In genomic region chr14:36661506-36662257, GRCh38 we compare ENCODE assay signal across 8 cellular contexts. TPM values are rescaled to one million over a fixed set of nuclear protein-coding genes. Genes with fewer than 3 reads are reported as not detected.
A peak's percentile ranks its signal among the peaks of the same experiment; 100 is the strongest.
DNase-seq lines count a peak whose midpoint lies in the region; ATAC-seq and TF ChIP-seq lines count a peak whose summit lies in the region.

Gene PAX9, plus strand, starts transcription at chr14:36661860. Its CDS starts 230 bp downstream, at chr14:36662090.

- H3K4me1 Mint-ChIP-seq in activated naive CD4-positive, alpha-beta T cell treated with anti-CD3 and anti-CD28 coated beads for 36 hours (ENCODE audit: low read depth) = peaks cover 44% of the 10 kb centered on the region
- peaks cover 30% of the 10 kb centered on the region for H3K4me1 Mint-ChIP-seq in activated B cell treated with CpG ODN at 0.5 μM for 24 hours

- intact Hi-C loops in activated naive CD4-positive, alpha-beta T cell treated with anti-CD3 and anti-CD28 coated beads for 36 hours (cut with micrococcal nuclease) = loop anchor here (5.0 to 10.0 kb wide), 3 partner anchors 86 to 936 kb away; partner anchors contain the start of genes FOXA1 and TTC6
- intact Hi-C loops in activated B cell treated with CpG ODN at 0.5 μM for 24 hours (cut with micrococcal nuclease) = no loop called here

- H2AFZ ChIP-seq in neuron (ENCODE audit: low read depth, low read length) = peak within 1 kb of the TSS; percentile 6

- H3K4me3 ChIP-seq in fibroblast of the aortic adventitia (ENCODE audit: low read depth, low read length) (peak within 1 kb of the TSS; percentile 51), neuron (ENCODE audit: low read length) (peak within 1 kb of the TSS; percentile 42)

- POLR2A ChIA-PET in activated B cell treated with CpG ODN at 0.5 μM for 24 hours (lab: Charles Lee) = no interaction called here

- ATAC-seq in HG02885 (IDR thresholded peaks at IDR 0.05; ENCODE audit: poor library complexity, unreplicated experiment) (peak; percentile 53), activated B cell treated with CpG ODN at 0.5 μM for 24 hours (ENCODE audit: low read depth) (peak; percentile 31)

- peaks cover 46% of the 10 kb centered on the region for H3K4me1 ChIP-seq in neuron (ENCODE audit: insufficient read depth, low read length)

- H3K9me3 Mint-ChIP-seq in activated naive CD4-positive, alpha-beta T cell treated with anti-CD3 and anti-CD28 coated beads for 36 hours = no peaks in the 10 kb centered on the region
- H3K9me3 Mint-ChIP-seq in activated B cell treated with CpG ODN at 0.5 μM for 24 hours = no peaks in the 10 kb centered on the region

- no peaks in the 10 kb centered on the region for H3K9me3 ChIP-seq in neuron (ENCODE audit: low read length)

- H3K36me3 ChIP-seq in neuron (ENCODE audit: insufficient read depth, low read length) = no peaks in the 10 kb centered on the region

- no peak for TF ChIP-seq CTCF in activated B cell treated with CpG ODN at 0.5 μM for 24 hours (IDR thresholded peaks at IDR 0.05)
- TF ChIP-seq CTCF in fibroblast of the aortic adventitia (IDR thresholded peaks at IDR 0.05; ENCODE audit: insufficient read depth, low read length) = no peak

- DNase-seq in activated naive CD4-positive, alpha-beta T cell treated with anti-CD3 and anti-CD28 coated beads for 36 hours = peak; percentile 65
- no peak for DNase-seq in activated naive CD4-positive, alpha-beta T cell treated with anti-CD3 and anti-CD28 coated beads, Interleukin-2, amount 50 U/mL, for 16 hours
- peak; percentile 66 for DNase-seq in NCI-H2081 treated with DMSO at 0.1 percent for 48 hours (lab: John Stamatoyannopoulos, UW)
- no peak for DNase-seq in activated B cell treated with CpG ODN at 0.5 μM for 24 hours
- peak; percentile 46 for DNase-seq in fibroblast of the aortic adventitia (ENCODE audit: low read depth)
- DNase-seq in D341Med (ENCODE audit: low spot score) = no peak

- peaks cover 95% of the 10 kb centered on the region for H3K27me3 ChIP-seq in neuron (ENCODE audit: insufficient read depth, low read length)

- no peaks in the 10 kb centered on the region for H3K36me3 Mint-ChIP-seq in activated naive CD4-positive, alpha-beta T cell treated with anti-CD3 and anti-CD28 coated beads for 36 hours (ENCODE audit: low read depth)
- no peaks in the 10 kb centered on the region for H3K36me3 Mint-ChIP-seq in activated B cell treated with CpG ODN at 0.5 μM for 24 hours (ENCODE audit: low read depth)

- peak within 1 kb of the TSS; percentile 41 for H3K27ac Mint-ChIP-seq in activated naive CD4-positive, alpha-beta T cell treated with anti-CD3 and anti-CD28 coated beads for 36 hours
- no peak within 1 kb of the TSS for H3K27ac Mint-ChIP-seq in activated B cell treated with CpG ODN at 0.5 μM for 24 hours

- CTCF ChIA-PET in activated naive CD4-positive, alpha-beta T cell treated with anti-CD3 and anti-CD28 coated beads for 36 hours (lab: Charles Lee) = no interaction called here
- CTCF ChIA-PET in activated B cell treated with CpG ODN at 0.5 μM for 24 hours (lab: Charles Lee) = no interaction called here

- peaks cover 92% of the 10 kb centered on the region for H3K27me3 Mint-ChIP-seq in activated naive CD4-positive, alpha-beta T cell treated with anti-CD3 and anti-CD28 coated beads for 36 hours (ENCODE audit: low read depth)
- H3K27me3 Mint-ChIP-seq in activated B cell treated with CpG ODN at 0.5 μM for 24 hours = peaks cover 77% of the 10 kb centered on the region

- peak within 1 kb of the TSS; percentile 48 for H3K4me3 Mint-ChIP-seq in activated naive CD4-positive, alpha-beta T cell treated with anti-CD3 and anti-CD28 coated beads for 36 hours
- H3K4me3 Mint-ChIP-seq in activated B cell treated with CpG ODN at 0.5 μM for 24 hours = peak within 1 kb of the TSS; percentile 1

RNA-seq across cellular contexts. Expression of gene PAX9, which starts in this region (rescaled TPM):
- not detected for total RNA-seq in activated naive CD4-positive, alpha-beta T cell treated with anti-CD3 and anti-CD28 coated beads for 36 hours
- total RNA-seq in activated B cell treated with CpG ODN at 0.5 μM for 24 hours (not detected in 2 replicates), fibroblast of the aortic adventitia (ENCODE audit: low replicate concordance) (0.18 TPM in 1 of 2 replicates, not detected in the other)

Comparison
In these comparisons a context has a peak if more than half of its experiments do, and no peak if none do; other contexts are left out.
1. Peak in DNase-seq in activated naive CD4-positive, alpha-beta T cell treated with anti-CD3 and anti-CD28 coated beads for 36 hours; RNA of the gene not detected or under 1 TPM.
2. Peak in ATAC-seq in activated B cell treated with CpG ODN at 0.5 μM for 24 hours; RNA of the gene not detected or under 1 TPM.
3. Peak in DNase-seq and H3K4me3 ChIP-seq in fibroblast of the aortic adventitia; RNA of the gene not detected or under 1 TPM.